21 cellular contexts compared by ENCODE assay signal in the genomic region with DNA sequence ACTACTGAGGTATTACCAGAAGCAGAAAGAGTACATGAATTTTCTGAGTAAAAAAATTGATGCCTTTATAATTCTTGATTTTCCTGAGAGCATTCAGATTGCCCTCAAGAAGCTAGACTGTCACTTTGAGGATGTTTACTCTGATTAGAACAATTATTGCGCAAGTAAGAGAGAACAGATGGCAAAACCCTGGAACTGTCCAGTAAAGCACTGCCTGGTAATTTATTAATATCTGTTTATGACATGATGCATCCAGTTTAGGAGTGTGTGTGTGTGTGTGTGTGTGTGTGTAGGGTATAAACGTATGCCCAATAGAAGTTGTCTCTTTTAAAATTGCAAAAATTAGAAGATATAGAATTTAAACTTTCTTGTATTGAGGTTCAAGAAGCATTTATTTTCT.
DNase-seq lines count a peak whose midpoint lies in the region; ATAC-seq, FAIRE-seq and TF ChIP-seq lines count a peak whose summit lies in the region.
"Had no signal": no experiment of that assay in that cellular context is flagged by ENCODE, and none has a peak within 500 bp of the region (broad histone marks: within the 10 kb centered on the region; RNA-seq: fewer than 3 reads in every experiment).

No MANE protein-coding gene starts in this region.

- H3K9me3 ChIP-seq in A549 (no peaks in the 10 kb centered on the region), H1 (ENCODE audit: insufficient read depth in 2 of 2, low read depth in 1 of 2, low read length in 1 of 2) (no peaks in the 10 kb centered on the region)
- H3K9me3 ChIP-seq: esophagus squamous epithelium, heart right ventricle, neutrophil, spleen had no signal

- H2BK120ac ChIP-seq in H1 (replicated peaks; ENCODE audit: low read depth, low read length) = no peak overlapping the region

- no peak overlapping the region for H3K4me3 ChIP-seq in A549
- H3K4me3 ChIP-seq in H1 (ENCODE audit: extremely low read depth in 1 of 4, insufficient read depth in 2 of 4, low read depth in 3 of 4, low read length in 4 of 4) = no peak overlapping the region
- H3K4me3 ChIP-seq: esophagus squamous epithelium, heart right ventricle, spleen had no signal

- WGBS in A549 (ENCODE audit: missing lambda C conversion rate) = 28% methylated on average over 2 of the region's 2 CpGs
- WGBS in H1 (ENCODE audit: extremely low coverage in 1 of 2, insufficient coverage in 1 of 2, insufficient read length in 1 of 2, insufficient replicate concordance in 2 of 2, low coverage in 1 of 2, low lambda C conversion rate in 2 of 2, missing lambda C conversion rate in 1 of 2), 2 experiments = 83% methylated on average over 2 of the region's 2 CpGs; no CpG with 5 or more reads in 1 of the 2 experiments

- H3K9ac ChIP-seq in H1 (replicated peaks in 1 of 4; ENCODE audit: extremely low read depth in 1 of 4, low read depth in 3 of 4, low read length in 3 of 4) = no peak overlapping the region

- no peaks in the 10 kb centered on the region for H3K36me3 Mint-ChIP-seq in stimulated activated effector memory CD8-positive, alpha-beta T cell treated with anti-CD3 and anti-CD28 coated beads, Interleukin-12 subunit alpha, Interleukin-12 subunit beta, amount 100 ng/mL, for 72 hours
- H3K36me3 Mint-ChIP-seq: CD14-positive monocyte had no signal

- no peaks in the 10 kb centered on the region for H3K4me1 Mint-ChIP-seq in stimulated activated effector memory CD8-positive, alpha-beta T cell treated with anti-CD3 and anti-CD28 coated beads, Interleukin-12 subunit alpha, Interleukin-12 subunit beta, amount 100 ng/mL, for 72 hours
- H3K4me1 Mint-ChIP-seq: activated T-helper 17 cell treated with anti-CD3 and anti-CD28 coated beads, Interleukin-2, amount 50 U/mL, for 72 hours; CD14-positive monocyte had no signal

- H3K4me3 Mint-ChIP-seq in stimulated activated effector memory CD8-positive, alpha-beta T cell treated with anti-CD3 and anti-CD28 coated beads, Interleukin-12 subunit alpha, Interleukin-12 subunit beta, amount 100 ng/mL, for 72 hours = no peak overlapping the region
- H3K4me3 Mint-ChIP-seq: activated T-helper 17 cell treated with anti-CD3 and anti-CD28 coated beads, Interleukin-2, amount 50 U/mL, for 72 hours; CD14-positive monocyte had no signal

- FAIRE-seq in A549 (lab: Jason Lieb, UNC) = no peak
- no peak for FAIRE-seq in H1 (lab: Jason Lieb, UNC)
- no peak for FAIRE-seq in GM12891 (lab: Jason Lieb, UNC)
- FAIRE-seq: GM18507 had no signal

- POLR2A ChIA-PET in A549 (lab: Yijun Ruan, JAX) (no interaction called here), H1 (lab: Charles Lee; ENCODE audit: partially characterized antibody) (no interaction called here)

- H3K9me3 Mint-ChIP-seq in stimulated activated effector memory CD8-positive, alpha-beta T cell treated with anti-CD3 and anti-CD28 coated beads, Interleukin-12 subunit alpha, Interleukin-12 subunit beta, amount 100 ng/mL, for 72 hours = no peaks in the 10 kb centered on the region
- H3K9me3 Mint-ChIP-seq: activated T-helper 17 cell treated with anti-CD3 and anti-CD28 coated beads, Interleukin-2, amount 50 U/mL, for 72 hours had no signal

- H2BK15ac ChIP-seq in H1 (ENCODE audit: low read length) = no peak overlapping the region

- no peak overlapping the region for H3K18ac ChIP-seq in H1 (ENCODE audit: extremely low read depth, low read length)

- no peak overlapping the region for H4K5ac ChIP-seq in H1 (ENCODE audit: insufficient read length, low read depth, low read length)

- H2AK5ac ChIP-seq in H1 (ENCODE audit: low read depth, low read length) = no peak overlapping the region

- H3K79me2 ChIP-seq in H1 (ENCODE audit: control insufficient read depth in 1 of 2, insufficient read depth in 2 of 2, low read length in 2 of 2) = no peaks in the 10 kb centered on the region

- TF ChIP-seq EP300 in A549 (IDR thresholded peaks at IDR 0.05) = no peak
- TF ChIP-seq EP300 in H1 (IDR thresholded peaks at IDR 0.05; ENCODE audit: borderline replicate concordance in 1 of 2, low read depth in 2 of 2, low read length in 2 of 2) = no peak

- no peak overlapping the region for H3K23ac ChIP-seq in H1 (ENCODE audit: insufficient read length)

- no peaks in the 10 kb centered on the region for H4K20me1 ChIP-seq in H1 (replicated peaks in 1 of 2; ENCODE audit: control insufficient read depth in 1 of 2, insufficient read depth in 2 of 2, low read length in 2 of 2)

- TF ChIP-seq CTCF in A549 (IDR thresholded peaks at IDR 0.05) (no peak), H1 (IDR thresholded peaks at IDR 0.05; ENCODE audit: control extremely low read depth in 1 of 3, insufficient read depth in 1 of 3, low read depth in 1 of 3, low read length in 3 of 3) (no peak)

- no peak overlapping the region for H2BK12ac ChIP-seq in H1 (ENCODE audit: low read depth, low read length)

- ATAC-seq in A549 = no peak
- no peak for ATAC-seq in stimulated activated effector memory CD8-positive, alpha-beta T cell treated with anti-CD3 and anti-CD28 coated beads, Interleukin-12 subunit alpha, Interleukin-12 subunit beta, amount 100 ng/mL, for 72 hours
- no peak for ATAC-seq in HG03045 (IDR thresholded peaks at IDR 0.05; ENCODE audit: unreplicated experiment)
- ATAC-seq in GM18909 (IDR thresholded peaks at IDR 0.05; ENCODE audit: poor library complexity, unreplicated experiment) = no peak
- ATAC-seq: activated CD4-positive, CD25-positive, alpha-beta regulatory T cell treated with anti-CD3 and anti-CD28 coated beads, Interleukin-2, amount 50 U/mL, for 24 hours; activated T-helper 17 cell treated with anti-CD3 and anti-CD28 coated beads, Interleukin-2, amount 50 U/mL, for 72 hours; heart right ventricle had no signal

- H4K91ac ChIP-seq in H1 (replicated peaks; ENCODE audit: insufficient read length, low read length) = no peak overlapping the region

- no peaks in the 10 kb centered on the region for H3K79me1 ChIP-seq in H1 (ENCODE audit: low read depth, low read length)

- DNase-seq in A549 (ENCODE audit: low read depth in 1 of 2, low spot score in 1 of 2) = no peak
- peak; percentile 48 for DNase-seq in GM04504 (ENCODE audit: low read depth)
- peak; percentile 78 for DNase-seq in NCI-H446 treated with DMSO at 0.1 percent for 48 hours (lab: John Stamatoyannopoulos, UW)
- no peak for DNase-seq in H1 (ENCODE audit: low read depth in 1 of 2, low spot score in 2 of 2)
- no peak for DNase-seq in stimulated activated effector memory CD8-positive, alpha-beta T cell treated with anti-CD3 and anti-CD28 coated beads, Interleukin-12 subunit alpha, Interleukin-12 subunit beta, amount 100 ng/mL, for 72 hours (ENCODE audit: low spot score in 2 of 2)
- DNase-seq in GM12891 (ENCODE audit: insufficient read length, low spot score) = no peak
- DNase-seq: DMS79; effector CD4-positive, alpha-beta T cell; esophagus squamous epithelium; heart right ventricle; NCI-H1436; NCI-H2227 treated with DMSO at 0.1 percent for 48 hours; spleen; stimulated activated CD4-positive, alpha-beta T cell treated with anti-CD3 and anti-CD28 coated beads, Interleukin-4, amount 100 ng/mL, for 4 hours had no signal

- no peak overlapping the region for H2BK5ac ChIP-seq in H1 (ENCODE audit: low read depth, low read length)

- no peak overlapping the region for H3K27ac ChIP-seq in A549
- no peak overlapping the region for H3K27ac ChIP-seq in H1 (ENCODE audit: low read depth, low read length)
- H3K27ac ChIP-seq: esophagus squamous epithelium, heart right ventricle, neutrophil, spleen had no signal

- H2BK20ac ChIP-seq in H1 (ENCODE audit: low read length) = no peak overlapping the region

- H3K36me3 ChIP-seq in H1 (ENCODE audit: control insufficient read depth in 2 of 4, insufficient read depth in 4 of 4, low read length in 3 of 4) = no peaks in the 10 kb centered on the region
- H3K36me3 ChIP-seq: esophagus squamous epithelium, heart right ventricle, neutrophil, spleen had no signal

- H3K4me2 ChIP-seq in A549 (no peak overlapping the region), H1 (ENCODE audit: insufficient read depth in 1 of 2, low read depth in 2 of 2, low read length in 2 of 2) (no peak overlapping the region)

- no peak overlapping the region for H3K27ac Mint-ChIP-seq in stimulated activated effector memory CD8-positive, alpha-beta T cell treated with anti-CD3 and anti-CD28 coated beads, Interleukin-12 subunit alpha, Interleukin-12 subunit beta, amount 100 ng/mL, for 72 hours
- H3K27ac Mint-ChIP-seq: activated T-helper 17 cell treated with anti-CD3 and anti-CD28 coated beads, Interleukin-2, amount 50 U/mL, for 72 hours; CD14-positive monocyte had no signal

- H4K8ac ChIP-seq in H1 (ENCODE audit: extremely low read depth, insufficient read depth, low read length) = no peak overlapping the region

- no peaks in the 10 kb centered on the region for H3K27me3 ChIP-seq in H1 (replicated peaks in 1 of 4; ENCODE audit: control insufficient read depth in 3 of 4, extremely low read depth in 1 of 4, insufficient read depth in 3 of 4, low read length in 3 of 4)
- H3K27me3 ChIP-seq: esophagus squamous epithelium, heart right ventricle, neutrophil, spleen had no signal

- H3K23me2 ChIP-seq in H1 (ENCODE audit: low read depth, low read length) = no peaks in the 10 kb centered on the region

- H3K56ac ChIP-seq in H1 (replicated peaks; ENCODE audit: insufficient read length, low read depth, low read length) = no peak overlapping the region

- TF ChIP-seq RAD21 in A549 (conservative IDR thresholded peaks at IDR 0.05 in 1 of 2, IDR thresholded peaks at IDR 0.05 in 1 of 2) = no peak
- TF ChIP-seq RAD21 in H1 (IDR thresholded peaks at IDR 0.05 in 1 of 2, conservative IDR thresholded peaks at IDR 0.05 in 1 of 2; ENCODE audit: low read depth in 2 of 2, low read length in 2 of 2) = no peak

- TF ChIP-seq POLR2A in A549 (IDR thresholded peaks at IDR 0.05; ENCODE audit: low read length) = no peak
- TF ChIP-seq POLR2A in H1 (IDR thresholded peaks at IDR 0.05; ENCODE audit: control extremely low read depth in 1 of 2, low read depth in 2 of 2, low read length in 2 of 2) = no peak
- no peak for TF ChIP-seq POLR2A in GM12891 (IDR thresholded peaks at IDR 0.05; ENCODE audit: low read depth, low read length)

- CTCF ChIA-PET in A549 (lab: Yijun Ruan, JAX) (no interaction called here), H1 (lab: Charles Lee; ENCODE audit: partially characterized antibody) (interaction anchor here (0.6 to 1.6 kb wide), 3 partner anchors 44 to 998 kb away, joined by 3 read pairs; no protein-coding TSS in a partner anchor)

- no peak overlapping the region for H3K4ac ChIP-seq in H1 (replicated peaks; ENCODE audit: insufficient read length, low read depth, low read length)

- no peak overlapping the region for H2AFZ ChIP-seq in H1 (ENCODE audit: low read length)

- no peak overlapping the region for H3K14ac ChIP-seq in H1 (ENCODE audit: insufficient read length)

- no peaks in the 10 kb centered on the region for H3K4me1 ChIP-seq in A549
- peaks cover 0 to 6% (median under 1%) of the 10 kb centered on the region in 4 experiments; a peak in 1 of 7 replicates for H3K4me1 ChIP-seq in H1 (replicated peaks in 1 of 4; ENCODE audit: control insufficient read depth in 3 of 4, insufficient read depth in 4 of 4, low read length in 3 of 4)
- H3K4me1 ChIP-seq: spleen had no signal

TF ChIP-seq in A549, 52 proteins besides CTCF, POLR2A, EP300 and RAD21 (continues in another document):
- TF ChIP-seq NFE2L2 (conservative IDR thresholded peaks at IDR 0.05; ENCODE audit: low read length) = no peak

TF ChIP-seq in H1, 55 proteins besides CTCF, POLR2A, EP300 and RAD21 (continues in another document):
- TF ChIP-seq CBX8 (IDR thresholded peaks at IDR 0.05; ENCODE audit: borderline replicate concordance, low read depth, low read length) = no peak

Comparison
In these comparisons a context has a peak if more than half of its experiments do, and no peak if none do; other contexts are left out.
1. DNase-seq: peak in GM04504 (single experiment) and NCI-H446 treated with DMSO at 0.1 percent for 48 hours (single experiment); none in A549 (0 of 2), H1 (0 of 2), stimulated activated effector memory CD8-positive, alpha-beta T cell treated with anti-CD3 and anti-CD28 coated beads, Interleukin-12 subunit alpha, Interleukin-12 subunit beta, amount 100 ng/mL, for 72 hours (0 of 2) and GM12891 (single experiment).